Comparison of ENCODE assay signal across 8 cellular contexts in the genomic region with DNA sequence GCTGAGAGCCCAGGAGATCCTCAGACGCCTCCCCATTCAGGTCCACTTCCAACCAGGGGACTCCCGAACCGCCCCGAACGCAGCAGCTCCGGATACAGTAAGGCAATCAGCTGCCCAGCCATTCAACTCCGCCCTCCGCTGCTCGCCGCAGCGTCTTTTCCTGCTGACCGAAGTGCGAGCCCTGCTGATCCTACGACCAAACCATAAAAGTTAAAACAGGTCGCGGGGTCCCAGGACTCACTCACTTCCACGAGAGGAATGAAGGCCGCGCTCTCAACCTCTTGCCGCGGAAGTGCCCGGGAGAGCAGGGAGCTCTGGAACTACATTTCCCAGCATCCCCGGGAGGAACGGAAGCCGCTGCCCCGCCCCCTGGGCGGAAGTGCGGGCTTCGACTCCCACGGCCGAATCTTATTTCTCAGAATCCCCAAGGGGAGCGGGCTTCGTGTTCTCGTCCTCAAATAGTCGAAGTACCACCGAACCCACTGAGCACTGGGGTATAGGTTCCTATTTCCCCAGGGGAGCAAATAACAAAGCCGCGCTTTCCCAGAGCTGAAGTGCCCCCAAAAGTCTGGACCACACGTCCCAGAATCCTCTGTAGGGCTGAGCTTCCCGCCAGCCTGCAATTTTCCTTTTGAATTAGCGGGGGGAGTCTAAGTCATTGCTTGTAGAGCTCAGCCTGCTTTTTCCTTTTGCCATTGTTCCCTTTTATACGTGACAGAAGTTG. TPM values are rescaled to one million over a fixed set of nuclear protein-coding genes. Genes with fewer than 3 reads are reported as not detected.
DNase-seq lines count a peak whose midpoint lies in the region; FAIRE-seq and TF ChIP-seq lines count a peak whose summit lies in the region.

ZNF45 (minus strand) TSS at position 298 of the 724 bp plus-strand sequence. CDS start 13,097 bp downstream, outside the sequence.

- H3K9me3 ChIP-seq in SK-N-MC (ENCODE audit: low read depth, low read length) (peaks cover 2% of the 10 kb centered on the region; the same call in 1 of the 2 replicates), neutrophil (peaks cover 3% of the 10 kb centered on the region)

- peaks cover 13 to 17% of the 10 kb centered on the region in 2 experiments for H3K4me1 ChIP-seq in neutrophil (ENCODE audit: control insufficient read depth in 1 of 2, insufficient read depth in 1 of 2, low read depth in 1 of 2, low read length in 1 of 2)

- no peak for FAIRE-seq in frontal cortex (lab: Jason Lieb, UNC)

- peaks cover 31% of the 10 kb centered on the region for H3K36me3 ChIP-seq in SK-N-MC (ENCODE audit: insufficient read depth, low read length)
- H3K36me3 ChIP-seq in neutrophil = peaks cover 21% of the 10 kb centered on the region

- no peaks in the 10 kb centered on the region for H3K27me3 Mint-ChIP-seq in activated naive CD4-positive, alpha-beta T cell treated with anti-CD3 and anti-CD28 coated beads, Interleukin-2, amount 10 ng/mL, durations not matched to agents 7 days and 5 days

- H3K4me1 Mint-ChIP-seq in activated naive CD4-positive, alpha-beta T cell treated with anti-CD3 and anti-CD28 coated beads, Interleukin-2, amount 10 ng/mL, durations not matched to agents 7 days and 5 days = peaks cover 19% of the 10 kb centered on the region

- POLR2A ChIA-PET in HEK293T (lab: Yijun Ruan, JAX) = interaction anchor here (0.6 to 2.2 kb wide), 10 partner anchors 10 to 159 kb away, joined by 3 to 23 read pairs (median 4); partner anchors contain the start of genes ZNF155, ZNF221, ZNF224 and ZNF283

- H3K27ac Mint-ChIP-seq in activated naive CD4-positive, alpha-beta T cell treated with anti-CD3 and anti-CD28 coated beads, Interleukin-2, amount 10 ng/mL, durations not matched to agents 7 days and 5 days = peak within 1 kb of the TSS; percentile 87

- CTCF ChIA-PET in HEK293T (lab: Yijun Ruan, JAX) = interaction anchor here (0.6 to 1.3 kb wide), 2 partner anchors 16 to 635 kb away, joined by 3 read pairs; partner anchors contain the start of gene ZNF221
- CTCF ChIA-PET in activated naive CD4-positive, alpha-beta T cell treated with anti-CD3 and anti-CD28 coated beads, Interleukin-2, amount 10 ng/mL, durations not matched to agents 7 days and 5 days (lab: Charles Lee) = interaction anchor here (0.8 to 1.2 kb wide), 2 partner anchors 13 to 160 kb away, joined by 3 read pairs; no protein-coding TSS in a partner anchor

- H3K9me3 Mint-ChIP-seq in activated naive CD4-positive, alpha-beta T cell treated with anti-CD3 and anti-CD28 coated beads, Interleukin-2, amount 10 ng/mL, durations not matched to agents 7 days and 5 days = peaks cover 26% of the 10 kb centered on the region

- H3K27ac ChIP-seq in SK-N-MC (peak within 1 kb of the TSS; percentile 42; the same call in 1 of the 2 replicates), neutrophil (peak within 1 kb of the TSS; percentile 53)

- peak within 1 kb of the TSS; percentile 94 for H3K4me3 Mint-ChIP-seq in activated naive CD4-positive, alpha-beta T cell treated with anti-CD3 and anti-CD28 coated beads, Interleukin-2, amount 10 ng/mL, durations not matched to agents 7 days and 5 days

- DNase-seq in GDM1 (lab: John Stamatoyannopoulos, UW) (peak; percentile 70), HEK293T (ENCODE audit: extremely low spot score) (peak; percentile 92), NAMALWA (ENCODE audit: low spot score) (peak; percentile 93), SK-N-MC (ENCODE audit: low read depth, low spot score) (peak; percentile 52), frontal cortex (ENCODE audit: low spot score in 2 of 2) (peak; percentile 71 to 87), superior temporal gyrus (ENCODE audit: extremely low spot score) (peak; percentile 98)
- DNase-seq in activated naive CD4-positive, alpha-beta T cell treated with anti-CD3 and anti-CD28 coated beads, Interleukin-2, amount 10 ng/mL, durations not matched to agents 7 days and 5 days = peak; percentile 91

- H3K27me3 ChIP-seq in neutrophil = no peaks in the 10 kb centered on the region

- peaks cover 36% of the 10 kb centered on the region for H3K36me3 Mint-ChIP-seq in activated naive CD4-positive, alpha-beta T cell treated with anti-CD3 and anti-CD28 coated beads, Interleukin-2, amount 10 ng/mL, durations not matched to agents 7 days and 5 days

- peak; percentile 28 for TF ChIP-seq CTCF in neutrophil (IDR thresholded peaks at IDR 0.05)

- H3K9ac ChIP-seq in SK-N-MC (ENCODE audit: insufficient read length) = peak within 1 kb of the TSS; percentile 95

- H3K4me3 ChIP-seq in SK-N-MC (peak within 1 kb of the TSS; percentile 97), neutrophil (ENCODE audit: low read depth in 1 of 2, low read length in 1 of 2) (peak within 1 kb of the TSS; percentile 70 to 90)

TF ChIP-seq in HEK293T, 16 proteins besides CTCF, POLR2A, EP300 and RAD21:
- TF ChIP-seq SP1 (IDR thresholded peaks at IDR 0.05) (no peak), FOXA1 (IDR thresholded peaks at IDR 0.05) (no peak), PKNOX1 (IDR thresholded peaks at IDR 0.05) (no peak), NFRKB (IDR thresholded peaks at IDR 0.05) (no peak), BHLHE40 (IDR thresholded peaks at IDR 0.05; ENCODE audit: borderline replicate concordance) (no peak), HDGF (IDR thresholded peaks at IDR 0.05; ENCODE audit: borderline replicate concordance) (no peak), TARDBP (IDR thresholded peaks at IDR 0.05) (no peak), LEF1 (IDR thresholded peaks at IDR 0.05; ENCODE audit: borderline replicate concordance) (no peak), ELF4 (IDR thresholded peaks at IDR 0.05) (peak; percentile 54; the same call in 1 of the 2 replicates), SUZ12 (IDR thresholded peaks at IDR 0.05) (0 out of 2 replicates have a peak, but pooled peaks have one; percentile 6), ZNF384 (IDR thresholded peaks at IDR 0.05) (no peak), FOXM1 (IDR thresholded peaks at IDR 0.05; ENCODE audit: borderline replicate concordance) (no peak), FOXK2 (IDR thresholded peaks at IDR 0.05) (no peak), L3MBTL2 (conservative IDR thresholded peaks at IDR 0.05) (peak; percentile 92), CTBP1 (IDR thresholded peaks at IDR 0.05; ENCODE audit: borderline replicate concordance) (no peak), ARNT (IDR thresholded peaks at IDR 0.05) (no peak)

RNA-seq across cellular contexts. Expression of gene ZNF45, which starts in this region (rescaled TPM):
- total RNA-seq in frontal cortex = 25.3 TPM

Comparison
In these comparisons a context has a peak if more than half of its experiments do, and no peak if none do; other contexts are left out.
1. Peak in every context shown above with its lines: DNase-seq, H3K4me3 ChIP-seq and H3K27ac ChIP-seq.